Comparison of ENCODE assay signal across 1 cellular context in the genomic region with DNA sequence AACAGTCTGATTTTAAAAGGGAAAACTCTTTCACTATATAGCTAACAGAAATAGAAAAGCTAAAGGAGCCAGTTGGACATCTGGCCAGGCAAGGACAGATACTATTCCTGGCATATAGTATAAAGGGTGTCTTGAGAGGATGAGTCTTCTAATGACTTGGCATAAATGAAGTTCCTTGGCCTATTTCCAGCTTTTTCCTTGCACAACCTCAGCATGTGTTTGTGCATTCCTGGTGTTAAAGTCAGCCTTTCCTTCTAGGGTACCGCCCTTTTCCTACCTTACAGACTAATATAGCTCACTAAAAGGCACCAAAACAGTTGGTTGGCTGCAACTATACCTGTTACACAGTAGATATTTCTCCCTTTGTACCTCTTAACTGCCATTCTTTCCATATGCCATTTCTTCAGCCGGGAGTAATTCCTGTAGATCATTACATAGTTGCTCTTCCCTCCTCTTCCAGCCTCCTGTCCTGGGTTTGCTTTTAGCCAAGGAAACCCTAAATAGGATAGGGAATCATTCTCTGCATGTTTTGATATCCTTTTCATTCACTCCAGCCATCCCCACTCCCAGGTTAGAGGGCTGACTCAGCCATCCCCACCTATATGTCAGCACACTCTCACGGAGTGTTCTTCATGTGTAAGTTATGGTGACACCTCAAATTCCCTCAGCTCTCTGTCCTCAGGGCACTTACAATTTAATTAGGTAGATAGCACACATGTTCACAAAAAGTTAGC.
TF ChIP-seq lines count a peak whose summit lies in the region.

No MANE protein-coding gene starts in this region.

TF ChIP-seq in A549, 52 proteins besides CTCF, POLR2A, EP300 and RAD21 (continued from another document):
- 0 out of 3 replicates have a peak, but pooled peaks have one; percentile 14 for TF ChIP-seq SMC3 (IDR thresholded peaks at IDR 0.05)
- TF ChIP-seq, protein P1, sequence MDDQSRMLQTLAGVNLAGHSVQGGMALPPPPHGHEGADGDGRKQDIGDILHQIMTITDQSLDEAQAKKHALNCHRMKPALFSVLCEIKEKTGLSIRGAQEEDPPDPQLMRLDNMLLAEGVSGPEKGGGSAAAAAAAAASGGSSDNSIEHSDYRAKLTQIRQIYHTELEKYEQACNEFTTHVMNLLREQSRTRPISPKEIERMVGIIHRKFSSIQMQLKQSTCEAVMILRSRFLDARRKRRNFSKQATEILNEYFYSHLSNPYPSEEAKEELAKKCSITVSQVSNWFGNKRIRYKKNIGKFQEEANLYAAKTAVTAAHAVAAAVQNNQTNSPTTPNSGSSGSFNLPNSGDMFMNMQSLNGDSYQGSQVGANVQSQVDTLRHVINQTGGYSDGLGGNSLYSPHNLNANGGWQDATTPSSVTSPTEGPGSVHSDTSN (IDR thresholded peaks at IDR 0.05) = no peak
- TF ChIP-seq CEBPB (IDR thresholded peaks at IDR 0.05) = peak; percentile 90 to 98
- no peak for TF ChIP-seq FOXS1 (CRISPR knock-in tag; IDR thresholded peaks at IDR 0.05)
- peak; percentile 68; the same call in 1 of the 2 replicates for TF ChIP-seq GATA3 (IDR thresholded peaks at IDR 0.05; ENCODE audit: borderline replicate concordance)
